In genomic region chr4:68591204-68591603, GRCh38 we compare ENCODE assay signal across 15 cellular contexts. TPM values are rescaled to one million over a fixed set of nuclear protein-coding genes. Genes with fewer than 3 reads are reported as not detected.
DNase-seq lines count a peak whose midpoint lies in the region; ATAC-seq and TF ChIP-seq lines count a peak whose summit lies in the region.
"Had no signal": no experiment of that assay in that cellular context is flagged by ENCODE, and none has a peak within 500 bp of the region (broad histone marks: within the 10 kb centered on the region; RNA-seq: fewer than 3 reads in every experiment).

No MANE protein-coding gene starts in this region.

- no peak overlapping the region for H3K27ac ChIP-seq in RWPE2 (ENCODE audit: poor library complexity, severe bottlenecking)
- H3K27ac ChIP-seq: KMS-11 had no signal

- H3K27me3 ChIP-seq in RWPE2 (ENCODE audit: insufficient read depth, poor library complexity, severe bottlenecking), result no peaks in the 10 kb centered on the region
- H3K27me3 ChIP-seq: MG63 had no signal

- TF ChIP-seq CTCF in RWPE2 (IDR thresholded peaks at IDR 0.05; ENCODE audit: poor library complexity, severe bottlenecking) (no peak), retinal pigment epithelial cell (conservative IDR thresholded peaks at IDR 0.05; ENCODE audit: low read depth, low read length) (no peak)

- H3K36me3 ChIP-seq in RWPE2 (ENCODE audit: low read depth), result no peaks in the 10 kb centered on the region; the same call in 1 of the 2 replicates
- H3K36me3 ChIP-seq: MG63 had no signal

- peaks cover 8% of the 10 kb centered on the region for H3K4me1 ChIP-seq in RWPE2 (ENCODE audit: insufficient read depth, poor library complexity, severe bottlenecking)

- intact Hi-C loops in left colon (cut with DNase I, micrococcal nuclease), result no loop called here

- DNase-seq in HPDE6-E6E7 (ENCODE audit: extremely low spot score), result peak; percentile 12
- no peak for DNase-seq in RWPE2 (ENCODE audit: low spot score)
- DNase-seq in glomerular visceral epithelial cell (ENCODE audit: extremely low spot score), result peak; percentile 14
- DNase-seq in retinal pigment epithelial cell (ENCODE audit: low read depth), result peak; percentile 1
- DNase-seq in NCI-H2227 (lab: John Stamatoyannopoulos, UW; ENCODE audit: unreplicated experiment), result no peak
- DNase-seq in effector CD4-positive, alpha-beta T cell, result no peak
- no peak for DNase-seq in left colon
- DNase-seq: AML-193; MG63; NCI-H1092 treated with DMSO at 0.1 percent for 48 hours; NCI-H1694 treated with DMSO at 0.1 percent for 48 hours; NK-92 treated with Interleukin-12 subunit alpha and Interleukin-12 subunit beta, amount 100 ng/mL, for 24 hours had no signal

- H3K9me3 ChIP-seq in RWPE2 (ENCODE audit: severe bottlenecking), result no peaks in the 10 kb centered on the region
- H3K9me3 ChIP-seq: MG63 had no signal

- ATAC-seq in RWPE2 (ENCODE audit: low read depth) (peak; percentile 81), left colon (no peak)

- no peak overlapping the region for H3K4me3 ChIP-seq in RWPE2 (ENCODE audit: severe bottlenecking)
- H3K4me3 ChIP-seq in retinal pigment epithelial cell (ENCODE audit: low read length), result no peak overlapping the region
- H3K4me3 ChIP-seq: MG63 had no signal

RNA-seq across cellular contexts. Expression of gene UGT2B17, which starts 15.1 kb away (rescaled TPM):
- total RNA-seq in left colon, result 100 to 1,000 TPM; 647 to 769 TPM
- total RNA-seq: A673, OCI-LY7 had no signal

Comparison
In these comparisons a context has a peak if more than half of its experiments do, and no peak if none do; other contexts are left out.
1. DNase-seq: peak in HPDE6-E6E7 (single experiment), glomerular visceral epithelial cell (single experiment) and retinal pigment epithelial cell (single experiment); none in RWPE2 (single experiment), NCI-H2227 (single experiment), effector CD4-positive, alpha-beta T cell (single experiment) and left colon (0 of 2).